20 cellular contexts compared by ENCODE assay signal in the genomic region with DNA sequence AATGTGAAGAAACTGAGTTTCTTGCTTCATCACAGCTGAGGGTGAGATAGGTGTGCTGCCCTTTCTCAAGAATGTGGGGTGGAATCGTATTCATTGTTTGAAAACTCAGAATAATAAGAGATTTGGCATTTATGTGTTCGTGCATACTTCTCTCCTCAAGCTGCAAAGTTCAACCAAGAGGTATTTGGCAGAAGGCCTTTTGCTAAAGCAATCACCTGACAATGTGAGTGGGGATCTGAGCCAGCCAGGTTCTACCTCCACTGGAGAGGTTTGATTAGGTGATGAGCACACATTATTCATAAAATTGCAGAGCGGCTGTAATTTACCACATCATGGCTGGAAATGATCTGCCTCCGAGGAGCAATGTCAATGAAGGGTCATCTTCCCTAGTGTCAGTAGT.
"Had no signal": no experiment of that assay in that cellular context is flagged by ENCODE, and none has a peak within 500 bp of the region (broad histone marks: within the 10 kb centered on the region; RNA-seq: fewer than 3 reads in every experiment).

No MANE protein-coding gene starts in this region.

- H3K9me3 ChIP-seq: ovary, SJCRH30, spleen, suprapubic skin, upper lobe of left lung had no signal

- H3K27ac Mint-ChIP-seq: activated CD8-positive, alpha-beta T cell treated with anti-CD3 and anti-CD28 coated beads for 36 hours; activated naive CD8-positive, alpha-beta T cell treated with anti-CD3 and anti-CD28 coated beads, Interleukin-2, amount 10 ng/mL, durations not matched to agents 7 days and 5 days; activated T-cell treated with anti-CD3 and anti-CD28 coated beads, Interleukin-2, amount 50 U/mL, for 72 hours had no signal

- H3K4me1 ChIP-seq: SJCRH30, spleen had no signal

- H3K27ac ChIP-seq: ovary, SJCRH30, spleen, suprapubic skin had no signal

- H3K4me3 Mint-ChIP-seq: activated CD8-positive, alpha-beta T cell treated with anti-CD3 and anti-CD28 coated beads for 36 hours; activated naive CD8-positive, alpha-beta T cell treated with anti-CD3 and anti-CD28 coated beads, Interleukin-2, amount 10 ng/mL, durations not matched to agents 7 days and 5 days; activated T-cell treated with anti-CD3 and anti-CD28 coated beads, Interleukin-2, amount 50 U/mL, for 72 hours had no signal

- DNase-seq: activated CD4-positive, CD25-positive, alpha-beta regulatory T cell treated with anti-CD3 and anti-CD28 coated beads, Interleukin-2, amount 50 U/mL, for 72 hours; activated CD8-positive, alpha-beta memory T cell treated with anti-CD3 and anti-CD28 coated beads, Interleukin-2, amount 50 U/mL, for 4 hours; activated CD8-positive, alpha-beta T cell treated with anti-CD3 and anti-CD28 coated beads for 36 hours; activated gamma-delta T cell treated with Interleukin-2 at 50 U/mL for 16 hours; activated naive CD8-positive, alpha-beta T cell treated with anti-CD3 and anti-CD28 coated beads, Interleukin-2, amount 10 ng/mL, durations not matched to agents 7 days and 5 days; activated T-cell treated with anti-CD3 and anti-CD28 coated beads, Interleukin-2, amount 50 U/mL, for 72 hours; anterior cingulate cortex; caudate nucleus; cortex of kidney; effector CD8-positive, alpha-beta T cell; hippocampal formation; mesenchymal stem cell; ovary; SJCRH30; spleen; stimulated activated CD4-positive, alpha-beta T cell treated with anti-CD3 and anti-CD28 coated beads, Interleukin-1b, Interleukin-23, amount 100 ng/mL, for 48 hours; stimulated activated naive CD4-positive, alpha-beta T cell; SW 1271; upper lobe of left lung had no signal

- H3K9me3 Mint-ChIP-seq: activated CD8-positive, alpha-beta T cell treated with anti-CD3 and anti-CD28 coated beads for 36 hours; activated naive CD8-positive, alpha-beta T cell treated with anti-CD3 and anti-CD28 coated beads, Interleukin-2, amount 10 ng/mL, durations not matched to agents 7 days and 5 days; activated T-cell treated with anti-CD3 and anti-CD28 coated beads, Interleukin-2, amount 50 U/mL, for 72 hours had no signal

- H3K27me3 ChIP-seq: ovary, SJCRH30, spleen, suprapubic skin, upper lobe of left lung had no signal

- H3K36me3 Mint-ChIP-seq: activated naive CD8-positive, alpha-beta T cell treated with anti-CD3 and anti-CD28 coated beads, Interleukin-2, amount 10 ng/mL, durations not matched to agents 7 days and 5 days had no signal

- H3K4me1 Mint-ChIP-seq: activated naive CD8-positive, alpha-beta T cell treated with anti-CD3 and anti-CD28 coated beads, Interleukin-2, amount 10 ng/mL, durations not matched to agents 7 days and 5 days had no signal

- ATAC-seq: activated CD8-positive, alpha-beta T cell treated with anti-CD3 and anti-CD28 coated beads for 36 hours; activated T-cell treated with anti-CD3 and anti-CD28 coated beads, Interleukin-2, amount 50 U/mL, for 72 hours had no signal

- H3K4me3 ChIP-seq: ovary, SJCRH30, spleen, suprapubic skin, upper lobe of left lung had no signal

- H3K36me3 ChIP-seq: ovary, SJCRH30, spleen, suprapubic skin, upper lobe of left lung had no signal
